In genomic region chr5:118987988-118988945, GRCh38 we compare ENCODE assay signal across 1 cellular context.
TF ChIP-seq lines count a peak whose summit lies in the region.

TSS of gene DTWD2 (minus strand) at chr5:118988547. CDS start at chr5:118988511, 36 bp downstream.

TF ChIP-seq in SK-N-SH, 30 proteins besides CTCF, POLR2A, EP300 and RAD21 (continued from another document):
- TF ChIP-seq REST (IDR thresholded peaks at IDR 0.05; ENCODE audit: low read depth, low read length) (no peak), CHD2 (IDR thresholded peaks at IDR 0.05; ENCODE audit: low read length, partially characterized antibody) (peak; percentile 17), TCF12 (IDR thresholded peaks at IDR 0.05) (no peak; the same call in 1 of the 2 replicates), MXI1 (IDR thresholded peaks at IDR 0.05; ENCODE audit: low read depth, low read length) (peak; percentile 32; the same call in 1 of the 2 replicates), USF2 (IDR thresholded peaks at IDR 0.05; ENCODE audit: borderline replicate concordance, low read depth, low read length) (no peak), FOXJ3 (CRISPR knock-in tag; IDR thresholded peaks at IDR 0.05) (no peak), ZBTB33 (IDR thresholded peaks at IDR 0.05; ENCODE audit: borderline replicate concordance, low read depth) (no peak), PBX3 (IDR thresholded peaks at IDR 0.05) (no peak), NFIC (IDR thresholded peaks at IDR 0.05; ENCODE audit: borderline replicate concordance) (no peak), MEF2A (IDR thresholded peaks at IDR 0.05; ENCODE audit: borderline replicate concordance, low read depth) (no peak), RCOR1 (IDR thresholded peaks at IDR 0.05; ENCODE audit: low read length) (no peak), FOSL2 (IDR thresholded peaks at IDR 0.05; ENCODE audit: borderline replicate concordance, low read depth) (no peak), FOXM1 (IDR thresholded peaks at IDR 0.05; ENCODE audit: low read depth) (no peak), GABPA (IDR thresholded peaks at IDR 0.05; ENCODE audit: low read depth) (no peak)
